Comparison of ENCODE assay signal across 27 cellular contexts in genomic region chr1:44855742-44856141, GRCh38. TPM values are rescaled to one million over a fixed set of nuclear protein-coding genes. Genes with fewer than 3 reads are reported as not detected.
DNase-seq lines count a peak whose midpoint lies in the region; ATAC-seq, FAIRE-seq and TF ChIP-seq lines count a peak whose summit lies in the region.
"Had no signal": no experiment of that assay in that cellular context is flagged by ENCODE, and none has a peak within 500 bp of the region (broad histone marks: within the 10 kb centered on the region; RNA-seq: fewer than 3 reads in every experiment).

No MANE protein-coding gene starts in this region.

- no peak overlapping the region for H2AFZ ChIP-seq in HepG2 (ENCODE audit: low read length)
- H2AFZ ChIP-seq: PC-9 had no signal

- H3K9me3 Mint-ChIP-seq in activated naive CD4-positive, alpha-beta T cell treated with anti-CD3 and anti-CD28 coated beads, Interleukin-2, amount 50 U/mL, for 72 hours = no peaks in the 10 kb centered on the region
- H3K9me3 Mint-ChIP-seq: CD14-positive monocyte; CD8-positive, alpha-beta memory T cell had no signal

- intact Hi-C loops in HepG2 (cut with micrococcal nuclease; ENCODE audit: unreplicated experiment) (no loop called here), right lobe of liver (cut with DNase I) (no loop called here), gastrocnemius medialis (cut with DNase I; ENCODE audit: low total_unique reads) (no loop called here)

- H3K9me3 ChIP-seq in HepG2 (ENCODE audit: low read length) (no peaks in the 10 kb centered on the region), right lobe of liver (no peaks in the 10 kb centered on the region), gastrocnemius medialis (no peaks in the 10 kb centered on the region)
- H3K9me3 ChIP-seq: BE2C, MG63 had no signal

- no peaks in the 10 kb centered on the region; a peak in 2 of 5 replicates for H3K36me3 ChIP-seq in HepG2 (replicated peaks in 1 of 2; ENCODE audit: control insufficient read depth in 1 of 2, insufficient read depth in 2 of 2, low read length in 2 of 2)
- H3K36me3 ChIP-seq in right lobe of liver = peaks cover 0 to 6% (median 0%) of the 10 kb centered on the region in 4 donors
- peaks cover 0 to 26% of the 10 kb centered on the region in 2 donors for H3K36me3 ChIP-seq in gastrocnemius medialis
- H3K36me3 ChIP-seq: BE2C, MG63 had no signal

- H3K36me3 Mint-ChIP-seq in activated naive CD4-positive, alpha-beta T cell treated with anti-CD3 and anti-CD28 coated beads, Interleukin-2, amount 50 U/mL, for 72 hours = peaks cover 4 to 7% of the 10 kb centered on the region in 2 donors

- H3K27ac ChIP-seq in HepG2 (ENCODE audit: extremely low read length, insufficient read depth, low read length) = no peak overlapping the region
- H3K27ac ChIP-seq in right lobe of liver = no peak overlapping the region
- no peak overlapping the region for H3K27ac ChIP-seq in foreskin keratinocyte
- H3K27ac ChIP-seq in gastrocnemius medialis = no peak overlapping the region
- H3K27ac ChIP-seq: PC-9 had no signal

- no peak overlapping the region for H3K4me2 ChIP-seq in HepG2 (ENCODE audit: low read depth, low read length)
- H3K4me2 ChIP-seq: PC-9 had no signal

- TF ChIP-seq POLR2A in HepG2 (IDR thresholded peaks at IDR 0.05; ENCODE audit: insufficient read depth in 1 of 2, low read depth in 2 of 2, low read length in 2 of 2) = no peak
- TF ChIP-seq POLR2A in right lobe of liver (IDR thresholded peaks at IDR 0.05) = no peak
- TF ChIP-seq POLR2A in gastrocnemius medialis (IDR thresholded peaks at IDR 0.05) = no peak

- TF ChIP-seq CTCF in HepG2 (CRISPR knock-in tag; IDR thresholded peaks at IDR 0.05) (no peak), right lobe of liver (IDR thresholded peaks at IDR 0.05) (no peak), foreskin keratinocyte (conservative IDR thresholded peaks at IDR 0.05) (peak; percentile 24), gastrocnemius medialis (IDR thresholded peaks at IDR 0.05 in 4 of 5, conservative IDR thresholded peaks at IDR 0.05 in 1 of 5) (no peak)

- no peaks in the 10 kb centered on the region for H3K27me3 ChIP-seq in HepG2 (ENCODE audit: control insufficient read depth in 1 of 2, insufficient read depth in 2 of 2, low read length in 2 of 2)
- H3K27me3 ChIP-seq in right lobe of liver = no peaks in the 10 kb centered on the region
- no peaks in the 10 kb centered on the region for H3K27me3 ChIP-seq in foreskin keratinocyte
- H3K27me3 ChIP-seq in gastrocnemius medialis = no peaks in the 10 kb centered on the region
- H3K27me3 ChIP-seq: BE2C, MG63 had no signal

- 66% methylated on average over 7 of the region's 7 CpGs for WGBS in HepG2 (ENCODE audit: low lambda C conversion rate)
- WGBS in right lobe of liver (ENCODE audit: insufficient coverage, low coverage, low lambda C conversion rate, missing lambda C conversion rate) = 81% methylated on average over 6 of the region's 7 CpGs

- DNase-seq in HepG2 (ENCODE audit: low spot score) (peak; percentile 39), right lobe of liver (no peak), foreskin keratinocyte (peak; percentile 23 to 66), mesenteric fat pad (ENCODE audit: low spot score) (peak; percentile 12), gastrocnemius medialis (no peak)
- DNase-seq in activated naive CD4-positive, alpha-beta T cell treated with anti-CD3 and anti-CD28 coated beads, Interleukin-2, amount 50 U/mL, for 72 hours (ENCODE audit: low spot score in 2 of 2) = no peak
- DNase-seq: 8988T; ACHN; BE2C; Calu3; CD8-positive, alpha-beta memory T cell; DMS153; KBM-7; MG63; NCI-H2029; NCI-H446 treated with DMSO at 0.1 percent for 48 hours; NCI-H526; NCI-H82; NK-92 treated with Interleukin-12 subunit alpha and Interleukin-12 subunit beta, amount 100 ng/mL, for 24 hours; SHP77 had no signal

- no peak overlapping the region for H3K9ac ChIP-seq in HepG2 (ENCODE audit: insufficient read depth, low read depth, low read length)

- 0 out of 2 replicates have a peak, but pooled peaks cover 7% of the 10 kb centered on the region for H3K4me1 ChIP-seq in HepG2 (ENCODE audit: insufficient read depth, low read length)
- H3K4me1 ChIP-seq in right lobe of liver = no peaks in the 10 kb centered on the region
- no peaks in the 10 kb centered on the region for H3K4me1 ChIP-seq in foreskin keratinocyte
- no peaks in the 10 kb centered on the region for H3K4me1 ChIP-seq in gastrocnemius medialis
- H3K4me1 ChIP-seq: BE2C had no signal

- TF ChIP-seq EP300 in HepG2 (IDR thresholded peaks at IDR 0.05; ENCODE audit: low read depth in 2 of 2, low read length in 2 of 2) = no peak
- TF ChIP-seq EP300 in HepG2 (CRISPR knock-in tag; IDR thresholded peaks at IDR 0.05; ENCODE audit: borderline replicate concordance) = no peak

- H3K27ac Mint-ChIP-seq in activated naive CD4-positive, alpha-beta T cell treated with anti-CD3 and anti-CD28 coated beads, Interleukin-2, amount 50 U/mL, for 72 hours = no peak overlapping the region
- H3K27ac Mint-ChIP-seq: CD8-positive, alpha-beta memory T cell had no signal

- CTCF ChIA-PET in HepG2 (lab: Yijun Ruan, JAX; ENCODE audit: low intra/inter-chr PET ratio, low total read pairs) = no interaction called here

- ATAC-seq in HepG2 (no peak), right lobe of liver (no peak), foreskin keratinocyte (peak; percentile 35), GM19467 (IDR thresholded peaks at IDR 0.05; ENCODE audit: unreplicated experiment) (no peak), HG03342 (IDR thresholded peaks at IDR 0.05; ENCODE audit: unreplicated experiment) (no peak), gastrocnemius medialis (no peak)
- no peak for ATAC-seq in activated naive CD4-positive, alpha-beta T cell treated with anti-CD3 and anti-CD28 coated beads, Interleukin-2, amount 50 U/mL, for 72 hours

- H3K79me2 ChIP-seq in HepG2 (ENCODE audit: insufficient read depth, low read length) = no peaks in the 10 kb centered on the region

- H4K20me1 ChIP-seq in HepG2 (ENCODE audit: insufficient read depth, low read length) = no peaks in the 10 kb centered on the region

- BruUV-seq in HepG2 (replicated peaks; lab: Mats Ljungman, UMichigan) = no TSS peak

- POLR2A ChIA-PET in HepG2 (lab: Yijun Ruan, JAX) = no interaction called here

- H3K4me3 ChIP-seq in HepG2 (replicated peaks in 1 of 3; ENCODE audit: insufficient read depth in 1 of 3, low read depth in 2 of 3, low read length in 3 of 3) = no peak overlapping the region
- no peak overlapping the region for H3K4me3 ChIP-seq in right lobe of liver
- H3K4me3 ChIP-seq in gastrocnemius medialis = no peak overlapping the region
- H3K4me3 ChIP-seq: MG63, PC-9 had no signal

- TF ChIP-seq RAD21 in HepG2 (CRISPR knock-in tag; IDR thresholded peaks at IDR 0.05) = no peak

- in situ Hi-C loops in HepG2 (cut with HindIII; ENCODE audit: extremely low pct_ligation_motif_present, low pct_unique_long_range_greater_than_20kb) = no loop called here
- in situ Hi-C loops in gastrocnemius medialis (cut with MboI; ENCODE audit: low sequenced_read_pairs in 4 of 4) = no loop called here

- no peak for FAIRE-seq in HepG2 (lab: Jason Lieb, UNC)
- FAIRE-seq: GM19239, HTR-8/SVneo had no signal

RNA-seq across cellular contexts. Expression of gene PTCH2, which starts 12.7 kb away (rescaled TPM):
- 0.18 and 0.60 TPM in 2 replicates for total RNA-seq in HepG2 (2016; rRNA removed; fragmentation: Illumina TruSeq; extraction: Trizol)
- total RNA-seq in HepG2 (2016; cell fraction: cytosol; rRNA removed; fragmentation: Illumina TruSeq; extraction: Trizol; ENCODE audit: low read depth) = 1.0 and 1.3 TPM in 2 replicates
- 0.36 and 0.52 TPM in 2 replicates for total RNA-seq in HepG2 (2016; cell fraction: insoluble cytoplasmic fraction; rRNA removed; fragmentation: Illumina TruSeq; extraction: Trizol)
- 0.45 and 0.46 TPM in 2 replicates for total RNA-seq in HepG2 (2016; cell fraction: membrane; rRNA removed; fragmentation: Illumina TruSeq; extraction: Trizol)
- total RNA-seq in HepG2 (2016; cell fraction: nucleus; rRNA removed; fragmentation: Illumina TruSeq; extraction: Trizol) = 1.3 and 2.2 TPM in 2 replicates
- polyA plus RNA-seq in HepG2 (2011; rRNA removed) = 1.5 and 1.7 TPM in 2 replicates
- 0.90 and 1.3 TPM in 2 replicates for polyA plus RNA-seq in HepG2 (2011; cell fraction: cytosol; rRNA removed)
- 5.9 and 6.6 TPM in 2 replicates for polyA plus RNA-seq in HepG2 (2011; cell fraction: nucleus; rRNA removed)
- 1.0 and 1.1 TPM in 2 replicates for polyA plus RNA-seq in HepG2 (2012)
- 0.27 and 0.43 TPM in 2 replicates for polyA plus RNA-seq in HepG2 (2016; cell fraction: cytosol; fragmentation: Illumina TruSeq; extraction: Trizol; ENCODE audit: low read depth)
- polyA plus RNA-seq in HepG2 (2016; cell fraction: insoluble cytoplasmic fraction; fragmentation: Illumina TruSeq; extraction: Trizol; ENCODE audit: low read depth) = 0.28 and 0.33 TPM in 2 replicates
- 0.42 and 0.57 TPM in 2 replicates for polyA plus RNA-seq in HepG2 (2016; cell fraction: membrane; fragmentation: Illumina TruSeq; extraction: Trizol; ENCODE audit: low read depth)
- polyA plus RNA-seq in HepG2 (2016; cell fraction: nucleus; fragmentation: Illumina TruSeq; extraction: Trizol; ENCODE audit: insufficient read depth, low read depth) = 2.9 and 3.2 TPM in 2 replicates
- 0.26 and 1.5 TPM in 2 replicates for polyA minus RNA-seq in HepG2 (2011; rRNA and poly(A)+ RNA removed; ENCODE audit: low replicate concordance)
- polyA minus RNA-seq in HepG2 (2011; cell fraction: cytosol; rRNA and poly(A)+ RNA removed) = 2.2 and 2.5 TPM in 2 replicates
- 1.2 and 1.3 TPM in 2 replicates for polyA minus RNA-seq in HepG2 (2011; cell fraction: nucleus; rRNA and poly(A)+ RNA removed)
- under 1 TPM; 0.19 to 0.68 (median 0.35) TPM for total RNA-seq in right lobe of liver
- total RNA-seq in foreskin keratinocyte = 0.31 and 0.67 TPM in 2 replicates
- polyA plus RNA-seq in foreskin keratinocyte = 0.04 and 0.06 TPM in 2 replicates
- 0.93 TPM for total RNA-seq in mesenteric fat pad
- total RNA-seq in activated naive CD4-positive, alpha-beta T cell treated with anti-CD3 and anti-CD28 coated beads, Interleukin-2, amount 50 U/mL, for 72 hours = 1 to 10 TPM in 1 of 2 donors, under 1 TPM in 1; 0.99 to 1.5 TPM
- under 1 TPM; 0.10 to 0.56 (median 0.20) TPM for total RNA-seq in gastrocnemius medialis
- polyA plus RNA-seq: CD8-positive, alpha-beta memory T cell had no signal

RNA-seq across cellular contexts. Expression of gene BTBD19, which starts 47.4 kb away (rescaled TPM):
- total RNA-seq in HepG2 (2016; rRNA removed; fragmentation: Illumina TruSeq; extraction: Trizol) (1.0 and 2.7 TPM in 2 replicates), right lobe of liver (1 to 10 TPM; 2.6 to 7.5 (median 5.3) TPM), foreskin keratinocyte (1.6 and 1.9 TPM in 2 replicates), mesenteric fat pad (26.1 TPM), gastrocnemius medialis (1 to 10 TPM in 1 of 4 donors, under 1 TPM in 2, not detected in 1; 0.71 to 1.4 (median 0.91) TPM)
- total RNA-seq in HepG2 (2016; cell fraction: cytosol; rRNA removed; fragmentation: Illumina TruSeq; extraction: Trizol; ENCODE audit: low read depth) = 0.51 and 0.97 TPM in 2 replicates
- 0.62 and 3.0 TPM in 2 replicates for total RNA-seq in HepG2 (2016; cell fraction: insoluble cytoplasmic fraction; rRNA removed; fragmentation: Illumina TruSeq; extraction: Trizol)
- 0.87 and 1.1 TPM in 2 replicates for total RNA-seq in HepG2 (2016; cell fraction: membrane; rRNA removed; fragmentation: Illumina TruSeq; extraction: Trizol)
- 3.1 and 5.3 TPM in 2 replicates for total RNA-seq in HepG2 (2016; cell fraction: nucleus; rRNA removed; fragmentation: Illumina TruSeq; extraction: Trizol)
- polyA plus RNA-seq in HepG2 (2011; rRNA removed) (6.7 and 8.8 TPM in 2 replicates), foreskin keratinocyte (1.4 and 1.6 TPM in 2 replicates)
- polyA plus RNA-seq in HepG2 (2011; cell fraction: cytosol; rRNA removed) = 1.8 and 2.0 TPM in 2 replicates
- polyA plus RNA-seq in HepG2 (2011; cell fraction: nucleus; rRNA removed) = 38.3 and 42.2 TPM in 2 replicates
- polyA plus RNA-seq in HepG2 (2012) = 2.6 and 2.7 TPM in 2 replicates
- 0.37 and 0.49 TPM in 2 replicates for polyA plus RNA-seq in HepG2 (2016; cell fraction: cytosol; fragmentation: Illumina TruSeq; extraction: Trizol; ENCODE audit: low read depth)
- 0.70 and 1.9 TPM in 2 replicates for polyA plus RNA-seq in HepG2 (2016; cell fraction: insoluble cytoplasmic fraction; fragmentation: Illumina TruSeq; extraction: Trizol; ENCODE audit: low read depth)
- 0.30 and 0.79 TPM in 2 replicates for polyA plus RNA-seq in HepG2 (2016; cell fraction: membrane; fragmentation: Illumina TruSeq; extraction: Trizol; ENCODE audit: low read depth)
- 10.8 and 15.7 TPM in 2 replicates for polyA plus RNA-seq in HepG2 (2016; cell fraction: nucleus; fragmentation: Illumina TruSeq; extraction: Trizol; ENCODE audit: insufficient read depth, low read depth)
- 1.2 and 11.3 TPM in 2 replicates for polyA minus RNA-seq in HepG2 (2011; rRNA and poly(A)+ RNA removed; ENCODE audit: low replicate concordance)
- 1.8 and 2.0 TPM in 2 replicates for polyA minus RNA-seq in HepG2 (2011; cell fraction: cytosol; rRNA and poly(A)+ RNA removed)
- 12.0 and 16.5 TPM in 2 replicates for polyA minus RNA-seq in HepG2 (2011; cell fraction: nucleus; rRNA and poly(A)+ RNA removed)
- 10 to 100 TPM in 1 of 2 donors, 1 to 10 TPM in 1; 9.7 to 16.7 TPM for total RNA-seq in activated naive CD4-positive, alpha-beta T cell treated with anti-CD3 and anti-CD28 coated beads, Interleukin-2, amount 50 U/mL, for 72 hours

RNA-seq across cellular contexts. Expression of gene DYNLT4, which starts 48.6 kb away (rescaled TPM):
- total RNA-seq in HepG2 (2016; rRNA removed; fragmentation: Illumina TruSeq; extraction: Trizol) (0.77 TPM in 1 of 2 replicates, not detected in the other), right lobe of liver (under 1 TPM in 1 of 6 experiments, not detected in 5; 0.26 TPM), foreskin keratinocyte (not detected in 2 replicates), mesenteric fat pad (not detected), gastrocnemius medialis (not detected)
- 0.91 and 2.1 TPM in 2 replicates for total RNA-seq in HepG2 (2016; cell fraction: cytosol; rRNA removed; fragmentation: Illumina TruSeq; extraction: Trizol; ENCODE audit: low read depth)
- total RNA-seq in HepG2 (2016; cell fraction: insoluble cytoplasmic fraction; rRNA removed; fragmentation: Illumina TruSeq; extraction: Trizol) = 0.93 TPM in 1 of 2 replicates, not detected in the other
- total RNA-seq in HepG2 (2016; cell fraction: membrane; rRNA removed; fragmentation: Illumina TruSeq; extraction: Trizol) = 2.0 and 2.1 TPM in 2 replicates
- total RNA-seq in HepG2 (2016; cell fraction: nucleus; rRNA removed; fragmentation: Illumina TruSeq; extraction: Trizol) = 0.91 and 2.1 TPM in 2 replicates
- polyA plus RNA-seq in HepG2 (2011; rRNA removed) (not detected in 2 replicates), foreskin keratinocyte (0.09 TPM in 1 of 2 replicates, not detected in the other)
- 0.25 TPM in 1 of 2 replicates, not detected in the other for polyA plus RNA-seq in HepG2 (2011; cell fraction: cytosol; rRNA removed)
- polyA plus RNA-seq in HepG2 (2011; cell fraction: nucleus; rRNA removed) = 0.55 and 1.4 TPM in 2 replicates
- not detected in 2 replicates for polyA plus RNA-seq in HepG2 (2012)
- not detected in 2 replicates for polyA plus RNA-seq in HepG2 (2016; cell fraction: cytosol; fragmentation: Illumina TruSeq; extraction: Trizol; ENCODE audit: low read depth)
- not detected in 2 replicates for polyA plus RNA-seq in HepG2 (2016; cell fraction: insoluble cytoplasmic fraction; fragmentation: Illumina TruSeq; extraction: Trizol; ENCODE audit: low read depth)
- not detected in 2 replicates for polyA plus RNA-seq in HepG2 (2016; cell fraction: membrane; fragmentation: Illumina TruSeq; extraction: Trizol; ENCODE audit: low read depth)
- polyA plus RNA-seq in HepG2 (2016; cell fraction: nucleus; fragmentation: Illumina TruSeq; extraction: Trizol; ENCODE audit: insufficient read depth, low read depth) = not detected in 2 replicates
- polyA minus RNA-seq in HepG2 (2011; rRNA and poly(A)+ RNA removed; ENCODE audit: low replicate concordance) = 3.7 TPM in 1 of 2 replicates, not detected in the other
- 0.88 TPM in 1 of 2 replicates, not detected in the other for polyA minus RNA-seq in HepG2 (2011; cell fraction: cytosol; rRNA and poly(A)+ RNA removed)
- 3.4 and 10.9 TPM in 2 replicates for polyA minus RNA-seq in HepG2 (2011; cell fraction: nucleus; rRNA and poly(A)+ RNA removed)
- under 1 TPM; 0.32 to 0.80 TPM for total RNA-seq in activated naive CD4-positive, alpha-beta T cell treated with anti-CD3 and anti-CD28 coated beads, Interleukin-2, amount 50 U/mL, for 72 hours
- total RNA-seq: LHCN-M2 had no signal
- polyA plus RNA-seq: CD8-positive, alpha-beta memory T cell had no signal

RNA-seq across cellular contexts. Expression of gene PLK3, which starts 55.6 kb away (rescaled TPM):
- total RNA-seq in HepG2 (2016; rRNA removed; fragmentation: Illumina TruSeq; extraction: Trizol) = 4.5 and 9.8 TPM in 2 replicates
- 10.4 and 10.6 TPM in 2 replicates for total RNA-seq in HepG2 (2016; cell fraction: cytosol; rRNA removed; fragmentation: Illumina TruSeq; extraction: Trizol; ENCODE audit: low read depth)
- 3.0 and 11.4 TPM in 2 replicates for total RNA-seq in HepG2 (2016; cell fraction: insoluble cytoplasmic fraction; rRNA removed; fragmentation: Illumina TruSeq; extraction: Trizol)
- 7.7 and 8.3 TPM in 2 replicates for total RNA-seq in HepG2 (2016; cell fraction: membrane; rRNA removed; fragmentation: Illumina TruSeq; extraction: Trizol)
- total RNA-seq in HepG2 (2016; cell fraction: nucleus; rRNA removed; fragmentation: Illumina TruSeq; extraction: Trizol) = 14.5 and 18.3 TPM in 2 replicates
- 16.9 and 23.4 TPM in 2 replicates for polyA plus RNA-seq in HepG2 (2011; rRNA removed)
- polyA plus RNA-seq in HepG2 (2011; cell fraction: cytosol; rRNA removed) = 7.7 and 8.3 TPM in 2 replicates
- 101 and 106 TPM in 2 replicates for polyA plus RNA-seq in HepG2 (2011; cell fraction: nucleus; rRNA removed)
- 4.3 and 8.5 TPM in 2 replicates for polyA plus RNA-seq in HepG2 (2012)
- 2.2 and 2.4 TPM in 2 replicates for polyA plus RNA-seq in HepG2 (2016; cell fraction: cytosol; fragmentation: Illumina TruSeq; extraction: Trizol; ENCODE audit: low read depth)
- polyA plus RNA-seq in HepG2 (2016; cell fraction: insoluble cytoplasmic fraction; fragmentation: Illumina TruSeq; extraction: Trizol; ENCODE audit: low read depth) = 5.2 and 6.6 TPM in 2 replicates
- 3.1 and 3.6 TPM in 2 replicates for polyA plus RNA-seq in HepG2 (2016; cell fraction: membrane; fragmentation: Illumina TruSeq; extraction: Trizol; ENCODE audit: low read depth)
- 41.8 and 43.4 TPM in 2 replicates for polyA plus RNA-seq in HepG2 (2016; cell fraction: nucleus; fragmentation: Illumina TruSeq; extraction: Trizol; ENCODE audit: insufficient read depth, low read depth)
- polyA minus RNA-seq in HepG2 (2011; rRNA and poly(A)+ RNA removed; ENCODE audit: low replicate concordance) = 10.1 and 27.4 TPM in 2 replicates
- polyA minus RNA-seq in HepG2 (2011; cell fraction: cytosol; rRNA and poly(A)+ RNA removed) = 5.1 and 11.4 TPM in 2 replicates
- 37.5 and 48.6 TPM in 2 replicates for polyA minus RNA-seq in HepG2 (2011; cell fraction: nucleus; rRNA and poly(A)+ RNA removed)
- total RNA-seq in right lobe of liver = 1 to 10 TPM; 1.8 to 5.3 (median 3.6) TPM
- 34.2 and 35.6 TPM in 2 replicates for total RNA-seq in foreskin keratinocyte
- polyA plus RNA-seq in foreskin keratinocyte = 39.3 and 39.9 TPM in 2 replicates
- total RNA-seq in mesenteric fat pad = 78.0 TPM
- 10 to 100 TPM; 39.6 to 80.8 TPM for total RNA-seq in activated naive CD4-positive, alpha-beta T cell treated with anti-CD3 and anti-CD28 coated beads, Interleukin-2, amount 50 U/mL, for 72 hours
- total RNA-seq in gastrocnemius medialis = 1 to 10 TPM; 1.6 to 4.3 (median 3.6) TPM

Comparison
In these comparisons a context has a peak if more than half of its experiments do, and no peak if none do; other contexts are left out.
1. DNase-seq: peak in HepG2 (single experiment), foreskin keratinocyte (2 of 2) and mesenteric fat pad (single experiment); none in right lobe of liver (0 of 3), activated naive CD4-positive, alpha-beta T cell treated with anti-CD3 and anti-CD28 coated beads, Interleukin-2, amount 50 U/mL, for 72 hours (0 of 2) and gastrocnemius medialis (0 of 2).